ENCODE assay signal across 8 cellular contexts in genomic region chr5:173707392-173707791, GRCh38.
A peak's percentile ranks its signal among the peaks of the same experiment; 100 is the strongest.
DNase-seq lines count a peak whose midpoint lies in the region; ATAC-seq and TF ChIP-seq lines count a peak whose summit lies in the region.

No MANE protein-coding gene starts in this region.

- no peak for TF ChIP-seq POLR2A in Peyer's patch (IDR thresholded peaks at IDR 0.05)
- no peak for TF ChIP-seq POLR2A in right lobe of liver (IDR thresholded peaks at IDR 0.05)
- no peak for TF ChIP-seq POLR2A in esophagus muscularis mucosa (IDR thresholded peaks at IDR 0.05; ENCODE audit: low read depth)
- TF ChIP-seq POLR2A in ovary (IDR thresholded peaks at IDR 0.05): no peak

- H3K27ac ChIP-seq in DOHH2 (ENCODE audit: low read depth, low read length) (peak overlapping the region; percentile 48), Peyer's patch (no peak overlapping the region), right atrium auricular region (peak overlapping the region; percentile 58 to 67), right lobe of liver (no peak overlapping the region), esophagus muscularis mucosa (replicated peaks in 1 of 4) (no peak overlapping the region), ovary (no peak overlapping the region)

- intact Hi-C loops in right lobe of liver (cut with DNase I) (no loop called here), esophagus muscularis mucosa (cut with DNase I) (no loop called here), ovary (cut with DNase I) (no loop called here)

- H3K4me1 ChIP-seq in DOHH2 (ENCODE audit: control insufficient read depth, low read length) (peaks cover 54% of the 10 kb centered on the region), Peyer's patch (peaks cover 0 to 7% (median 0%) of the 10 kb centered on the region in 4 donors), right atrium auricular region (peaks cover 0 to 21% of the 10 kb centered on the region in 2 donors), right lobe of liver (no peaks in the 10 kb centered on the region), esophagus muscularis mucosa (peaks cover 0 to 14% (median 8%) of the 10 kb centered on the region in 4 donors), ovary (ENCODE audit: insufficient read depth) (no peaks in the 10 kb centered on the region)

- H4K20me1 ChIP-seq in DOHH2 (ENCODE audit: control insufficient read depth, insufficient read depth, low read depth, low read length): no peaks in the 10 kb centered on the region

- 67% methylated on average over 1 of the region's 4 CpGs for WGBS in right lobe of liver (ENCODE audit: insufficient coverage, low coverage, low lambda C conversion rate, missing lambda C conversion rate)
- 66% methylated on average over 3 of the region's 4 CpGs for WGBS in esophagus muscularis mucosa
- 58 to 79% (median 74%) methylated on average over 4 of the region's 4 CpGs for WGBS in ovary, 3 donors

- H3K4me2 ChIP-seq in DOHH2 (ENCODE audit: low read length): peak overlapping the region; percentile 71

- TF ChIP-seq CTCF in DOHH2 (IDR thresholded peaks at IDR 0.05; ENCODE audit: low read depth, low read length, poor library complexity, severe bottlenecking) (no peak), Peyer's patch (IDR thresholded peaks at IDR 0.05) (no peak), right atrium auricular region (IDR thresholded peaks at IDR 0.05) (no peak), right lobe of liver (IDR thresholded peaks at IDR 0.05) (no peak), esophagus muscularis mucosa (IDR thresholded peaks at IDR 0.05) (no peak), ovary (IDR thresholded peaks at IDR 0.05) (no peak)

- H3F3A ChIP-seq in DOHH2 (ENCODE audit: control insufficient read depth, insufficient read depth): no peaks in the 10 kb centered on the region

- H3K9me2 ChIP-seq in DOHH2 (replicated peaks; ENCODE audit: control insufficient read depth, low read length): no peaks in the 10 kb centered on the region

- no peak for ATAC-seq in right lobe of liver

- TF ChIP-seq EP300 in esophagus muscularis mucosa (IDR thresholded peaks at IDR 0.05): no peak
- no peak for TF ChIP-seq EP300 in ovary (IDR thresholded peaks at IDR 0.05)

- H3K27me3 ChIP-seq in DOHH2 (ENCODE audit: control insufficient read depth, low read length) (no peaks in the 10 kb centered on the region), Peyer's patch (no peaks in the 10 kb centered on the region), right atrium auricular region (no peaks in the 10 kb centered on the region), right lobe of liver (no peaks in the 10 kb centered on the region), esophagus muscularis mucosa (peaks cover 0 to 6% (median 0%) of the 10 kb centered on the region in 4 donors), ovary (no peaks in the 10 kb centered on the region)

- H3K4me3 ChIP-seq in DOHH2 (ENCODE audit: low read length) (peak overlapping the region; percentile 47), Peyer's patch (no peak overlapping the region), right atrium auricular region (no peak overlapping the region), right lobe of liver (no peak overlapping the region), esophagus muscularis mucosa (no peak overlapping the region), ovary (no peak overlapping the region)

- no peaks in the 10 kb centered on the region for H3K79me2 ChIP-seq in DOHH2 (ENCODE audit: control insufficient read depth, low read length)

- H3K36me3 ChIP-seq in DOHH2 (ENCODE audit: control insufficient read depth, low read length): no peaks in the 10 kb centered on the region
- H3K36me3 ChIP-seq in Peyer's patch: no peaks in the 10 kb centered on the region
- H3K36me3 ChIP-seq in right atrium auricular region: no peaks in the 10 kb centered on the region
- H3K36me3 ChIP-seq in right lobe of liver: no peaks in the 10 kb centered on the region
- H3K36me3 ChIP-seq in esophagus muscularis mucosa: no peaks in the 10 kb centered on the region
- H3K36me3 ChIP-seq in ovary: no peaks in the 10 kb centered on the region

- no peaks in the 10 kb centered on the region for H3K9me3 ChIP-seq in DOHH2 (ENCODE audit: control insufficient read depth, insufficient read depth, low read length)
- H3K9me3 ChIP-seq in Peyer's patch: no peaks in the 10 kb centered on the region
- H3K9me3 ChIP-seq in right atrium auricular region: no peaks in the 10 kb centered on the region
- no peaks in the 10 kb centered on the region for H3K9me3 ChIP-seq in right lobe of liver
- no peaks in the 10 kb centered on the region for H3K9me3 ChIP-seq in esophagus muscularis mucosa
- H3K9me3 ChIP-seq in ovary: no peaks in the 10 kb centered on the region

- peak; percentile 13 for DNase-seq in H4 (ENCODE audit: low spot score)
- peak in 2 of 3 donors; percentile 62 to 70 for DNase-seq in Peyer's patch
- DNase-seq in right atrium auricular region (ENCODE audit: low spot score): peak; percentile 66
- no peak for DNase-seq in right lobe of liver
- DNase-seq in esophagus muscularis mucosa (ENCODE audit: extremely low spot score): no peak
- DNase-seq in hippocampal formation (lab: John Stamatoyannopoulos, UW): no peak
- no peak for DNase-seq in ovary

Comparison
In these comparisons a context has a peak if more than half of its experiments do, and no peak if none do; other contexts are left out.
1. H3K27ac ChIP-seq: peak in DOHH2 (single experiment) and right atrium auricular region (2 of 2); none in Peyer's patch (0 of 4), right lobe of liver (0 of 3), esophagus muscularis mucosa (0 of 4) and ovary (0 of 2).
2. DNase-seq: peak in H4 (single experiment), Peyer's patch (2 of 3) and right atrium auricular region (single experiment); none in right lobe of liver (0 of 3), esophagus muscularis mucosa (single experiment), hippocampal formation (0 of 2) and ovary (0 of 5).